In genomic region chr19:49502866-49503581, GRCh38 we compare ENCODE assay signal across 8 cellular contexts. TPM values are rescaled to one million over a fixed set of nuclear protein-coding genes. Genes with fewer than 3 reads are reported as not detected.
A peak's percentile ranks its signal among the peaks of the same experiment; 100 is the strongest.
DNase-seq lines count a peak whose midpoint lies in the region; ATAC-seq, FAIRE-seq and TF ChIP-seq lines count a peak whose summit lies in the region.

No MANE protein-coding gene starts in this region.

- H2AFZ ChIP-seq in endothelial cell of umbilical vein (ENCODE audit: low read depth, low read length) = no peak overlapping the region

- no peaks in the 10 kb centered on the region for H3K27me3 ChIP-seq in endothelial cell of umbilical vein (ENCODE audit: control insufficient read depth in 2 of 2, insufficient read depth in 2 of 2, low read length in 2 of 2)

- H3K36me3 ChIP-seq in endothelial cell of umbilical vein (ENCODE audit: control insufficient read depth in 2 of 2, extremely low read depth in 1 of 2, insufficient read depth in 2 of 2, low read length in 2 of 2) = peaks cover 4 to 16% of the 10 kb centered on the region in 2 experiments

- POLR2A ChIA-PET in endothelial cell of umbilical vein (lab: Charles Lee) = interaction anchor here (0.5 to 1.1 kb wide), 3 partner anchors 46 to 175 kb away, joined by 3 read pairs; no protein-coding TSS in a partner anchor

- peaks cover 1% of the 10 kb centered on the region for H4K20me1 ChIP-seq in endothelial cell of umbilical vein (replicated peaks; ENCODE audit: control insufficient read depth, extremely low read depth, insufficient read depth, low read length)

- intact Hi-C loops in endothelial cell of umbilical vein (cut with micrococcal nuclease) = loop anchor here (1.0 to 2.0 kb wide), 3 partner anchors 44 to 170 kb away; no protein-coding TSS in a partner anchor

- peak; percentile 42 for TF ChIP-seq CTCF in GM20000 (IDR thresholded peaks at IDR 0.05; ENCODE audit: extremely low read depth, missing control alignments)
- peak; percentile 41 to 70 for TF ChIP-seq CTCF in endothelial cell of umbilical vein (IDR thresholded peaks at IDR 0.05; ENCODE audit: extremely low read depth in 1 of 2, insufficient read depth in 1 of 2, low read depth in 1 of 2, low read length in 2 of 2)
- TF ChIP-seq CTCF in neural crest cell (conservative IDR thresholded peaks at IDR 0.05) = peak; percentile 72

- H3K79me2 ChIP-seq in endothelial cell of umbilical vein (ENCODE audit: control insufficient read depth, insufficient read depth, low read length) = peaks cover 12% of the 10 kb centered on the region

- peak; percentile 85 for FAIRE-seq in endothelial cell of umbilical vein (lab: Jason Lieb, UNC)

- peaks cover 17% of the 10 kb centered on the region for H3K4me1 Mint-ChIP-seq in neural crest cell

- BruUV-seq in endothelial cell of umbilical vein (replicated peaks; lab: Mats Ljungman, UMichigan) = no TSS peak

- CTCF ChIA-PET in endothelial cell of umbilical vein (lab: Charles Lee) = interaction anchor here (0.6 to 2.3 kb wide), 27 partner anchors 8 to 178 kb away, joined by 3 to 63 read pairs (median 5); partner anchors contain the start of genes BCL2L12, FCGRT, IRF3 and PRRG2

- H3K27ac ChIP-seq in endothelial cell of umbilical vein (ENCODE audit: insufficient read depth, low read depth, low read length) = no peak overlapping the region

- ATAC-seq in HG03442 (IDR thresholded peaks at IDR 0.05; ENCODE audit: unreplicated experiment) = no peak

- dilution Hi-C loops in endothelial cell of umbilical vein (cut with MboI; ENCODE audit: extremely low pct_ligation_motif_present, low sequenced_read_pairs) = no loop called here

- no peak for TF ChIP-seq POLR2A in endothelial cell of umbilical vein (IDR thresholded peaks at IDR 0.05; ENCODE audit: low read depth, low read length)

- H3K27ac Mint-ChIP-seq in neural crest cell (ENCODE audit: unreplicated experiment) = no peak overlapping the region

- peaks cover 3% of the 10 kb centered on the region for H3K27me3 Mint-ChIP-seq in neural crest cell (ENCODE audit: low read depth)

- no peaks in the 10 kb centered on the region for H3K9me3 ChIP-seq in endothelial cell of umbilical vein (replicated peaks; ENCODE audit: control insufficient read depth, insufficient read depth, low read length)

- H3K4me3 Mint-ChIP-seq in neural crest cell = peak overlapping the region; percentile 70

- peaks cover 5% of the 10 kb centered on the region for H3K36me3 Mint-ChIP-seq in neural crest cell (ENCODE audit: low read depth)

- no peak overlapping the region for H3K9ac ChIP-seq in endothelial cell of umbilical vein (replicated peaks; ENCODE audit: extremely low read depth, insufficient read depth, low read length)

- peak; percentile 58 for DNase-seq in AG08396 (ENCODE audit: low spot score)
- DNase-seq in GM20000 (ENCODE audit: low spot score) = no peak
- DNase-seq in NCI-H2227 treated with DMSO at 0.1 percent for 48 hours (lab: John Stamatoyannopoulos, UW) = peak; percentile 12
- DNase-seq in activated CD4-positive, alpha-beta T cell treated with anti-CD3 and anti-CD28 coated beads for 4 hours = peak; percentile 43 to 59
- DNase-seq in endothelial cell of umbilical vein (ENCODE audit: low read depth, low spot score) = peak; percentile 83
- DNase-seq in neural crest cell (ENCODE audit: low read depth, low spot score) = no peak
- DNase-seq in GM19240 (ENCODE audit: insufficient read length, low spot score) = no peak

- H3K4me3 ChIP-seq in endothelial cell of umbilical vein (replicated peaks in 1 of 3; ENCODE audit: insufficient read depth in 1 of 3, low read depth in 1 of 3, low read length in 3 of 3) = no peak overlapping the region

- no peak overlapping the region for H3K4me2 ChIP-seq in endothelial cell of umbilical vein (ENCODE audit: insufficient read depth, low read length)

- no peaks in the 10 kb centered on the region for H3K9me1 ChIP-seq in endothelial cell of umbilical vein (replicated peaks; ENCODE audit: control insufficient read depth, extremely low read depth, insufficient read depth, low read length)

- H3K9me3 Mint-ChIP-seq in neural crest cell = no peaks in the 10 kb centered on the region

- H3K4me1 ChIP-seq in endothelial cell of umbilical vein (ENCODE audit: control insufficient read depth, extremely low read depth, insufficient read depth, low read length) = peaks cover 28% of the 10 kb centered on the region

TF ChIP-seq in endothelial cell of umbilical vein, 7 proteins besides CTCF, POLR2A, EP300 and RAD21:
- TF ChIP-seq GATA2 (IDR thresholded peaks at IDR 0.05; ENCODE audit: insufficient read depth, insufficient read length, low read depth, low read length) (no peak), JUN (IDR thresholded peaks at IDR 0.05; ENCODE audit: borderline replicate concordance, insufficient read depth, insufficient read length, low read depth) (no peak), POLR2AphosphoS5 (IDR thresholded peaks at IDR 0.05; ENCODE audit: insufficient read depth, low read depth, low read length) (no peak), FOS (IDR thresholded peaks at IDR 0.05; ENCODE audit: borderline replicate concordance, insufficient read depth, low read length) (no peak), EZH2 (IDR thresholded peaks at IDR 0.05; ENCODE audit: borderline replicate concordance, low read depth, low read length, severe bottlenecking) (no peak), MAX (IDR thresholded peaks at IDR 0.05; ENCODE audit: insufficient read depth, insufficient read length) (no peak), MYC (IDR thresholded peaks at IDR 0.05; ENCODE audit: low read depth, low read length) (no peak)

RNA-seq across cellular contexts. Expression of gene RPS11, which starts 6.8 kb away (rescaled TPM):
- total RNA-seq in endothelial cell of umbilical vein (1,764 and 1,843 TPM in 2 replicates), neural crest cell (2,365 and 2,591 TPM in 2 replicates)
- polyA plus RNA-seq in endothelial cell of umbilical vein = 4,411 and 4,760 TPM in 2 replicates
- 6,177 and 6,852 TPM in 2 replicates for polyA plus RNA-seq in endothelial cell of umbilical vein (2011; cell fraction: cytosol; rRNA removed)
- 1,925 and 2,062 TPM in 2 replicates for polyA plus RNA-seq in endothelial cell of umbilical vein (2011; cell fraction: nucleus; rRNA removed)
- polyA plus RNA-seq in endothelial cell of umbilical vein (2012) = 2,412 and 4,545 TPM in 2 replicates
- 1,208 and 1,339 TPM in 2 replicates for polyA minus RNA-seq in endothelial cell of umbilical vein
- 679 TPM for polyA minus RNA-seq in endothelial cell of umbilical vein (2011; cell fraction: cytosol; rRNA and poly(A)+ RNA removed)
- 152 and 167 TPM in 2 replicates for polyA minus RNA-seq in endothelial cell of umbilical vein (2011; cell fraction: nucleus; rRNA and poly(A)+ RNA removed)

RNA-seq across cellular contexts. Expression of gene FCGRT, which starts 9.4 kb away (rescaled TPM):
- total RNA-seq in endothelial cell of umbilical vein (98.2 and 134 TPM in 2 replicates), neural crest cell (24.9 and 27.5 TPM in 2 replicates)
- polyA plus RNA-seq in endothelial cell of umbilical vein = 197 and 215 TPM in 2 replicates
- polyA plus RNA-seq in endothelial cell of umbilical vein (2011; cell fraction: cytosol; rRNA removed) = 103 and 152 TPM in 2 replicates
- polyA plus RNA-seq in endothelial cell of umbilical vein (2011; cell fraction: nucleus; rRNA removed) = 205 and 270 TPM in 2 replicates
- polyA plus RNA-seq in endothelial cell of umbilical vein (2012) = 107 and 161 TPM in 2 replicates
- polyA minus RNA-seq in endothelial cell of umbilical vein = 82.9 and 90.9 TPM in 2 replicates
- not detected for polyA minus RNA-seq in endothelial cell of umbilical vein (2011; cell fraction: cytosol; rRNA and poly(A)+ RNA removed)
- polyA minus RNA-seq in endothelial cell of umbilical vein (2011; cell fraction: nucleus; rRNA and poly(A)+ RNA removed) = 20.5 and 29.6 TPM in 2 replicates

RNA-seq across cellular contexts. Expression of gene RPL13A, which starts 15.6 kb away (rescaled TPM):
- total RNA-seq in endothelial cell of umbilical vein (2,291 and 2,318 TPM in 2 replicates), neural crest cell (2,983 and 3,026 TPM in 2 replicates)
- 4,148 and 5,694 TPM in 2 replicates for polyA plus RNA-seq in endothelial cell of umbilical vein
- 3,373 and 4,362 TPM in 2 replicates for polyA plus RNA-seq in endothelial cell of umbilical vein (2011; cell fraction: cytosol; rRNA removed)
- 1,170 and 1,607 TPM in 2 replicates for polyA plus RNA-seq in endothelial cell of umbilical vein (2011; cell fraction: nucleus; rRNA removed)
- polyA plus RNA-seq in endothelial cell of umbilical vein (2012) = 2,404 and 6,049 TPM in 2 replicates
- polyA minus RNA-seq in endothelial cell of umbilical vein = 1,194 and 1,533 TPM in 2 replicates
- polyA minus RNA-seq in endothelial cell of umbilical vein (2011; cell fraction: cytosol; rRNA and poly(A)+ RNA removed) = 1,164 TPM
- 517 and 743 TPM in 2 replicates for polyA minus RNA-seq in endothelial cell of umbilical vein (2011; cell fraction: nucleus; rRNA and poly(A)+ RNA removed)

RNA-seq across cellular contexts. Expression of gene RCN3, which starts 24.8 kb away (rescaled TPM):
- 94.4 and 96.1 TPM in 2 replicates for total RNA-seq in endothelial cell of umbilical vein
- 52.7 and 68.3 TPM in 2 replicates for polyA plus RNA-seq in endothelial cell of umbilical vein
- polyA plus RNA-seq in endothelial cell of umbilical vein (2011; cell fraction: cytosol; rRNA removed) = 33.7 and 37.1 TPM in 2 replicates
- 27.1 and 34.4 TPM in 2 replicates for polyA plus RNA-seq in endothelial cell of umbilical vein (2011; cell fraction: nucleus; rRNA removed)
- 73.5 and 116 TPM in 2 replicates for polyA plus RNA-seq in endothelial cell of umbilical vein (2012)
- 18.1 and 19.8 TPM in 2 replicates for polyA minus RNA-seq in endothelial cell of umbilical vein
- not detected for polyA minus RNA-seq in endothelial cell of umbilical vein (2011; cell fraction: cytosol; rRNA and poly(A)+ RNA removed)
- 5.0 and 17.0 TPM in 2 replicates for polyA minus RNA-seq in endothelial cell of umbilical vein (2011; cell fraction: nucleus; rRNA and poly(A)+ RNA removed)
- 7.7 and 8.8 TPM in 2 replicates for total RNA-seq in neural crest cell

RNA-seq across cellular contexts. Expression of gene FLT3LG, which starts 29.0 kb away (rescaled TPM):
- total RNA-seq in endothelial cell of umbilical vein (4.7 and 5.7 TPM in 2 replicates), neural crest cell (0.89 and 1.0 TPM in 2 replicates)
- 5.0 and 5.6 TPM in 2 replicates for polyA plus RNA-seq in endothelial cell of umbilical vein
- polyA plus RNA-seq in endothelial cell of umbilical vein (2011; cell fraction: cytosol; rRNA removed) = 2.2 and 2.6 TPM in 2 replicates
- polyA plus RNA-seq in endothelial cell of umbilical vein (2011; cell fraction: nucleus; rRNA removed) = 2.2 and 3.5 TPM in 2 replicates
- 3.8 and 5.3 TPM in 2 replicates for polyA plus RNA-seq in endothelial cell of umbilical vein (2012)
- 0.53 and 1.4 TPM in 2 replicates for polyA minus RNA-seq in endothelial cell of umbilical vein
- 4.4 TPM for polyA minus RNA-seq in endothelial cell of umbilical vein (2011; cell fraction: cytosol; rRNA and poly(A)+ RNA removed)
- polyA minus RNA-seq in endothelial cell of umbilical vein (2011; cell fraction: nucleus; rRNA and poly(A)+ RNA removed) = 0.67 and 1.9 TPM in 2 replicates

Comparison
In these comparisons a context has a peak if more than half of its experiments do, and no peak if none do; other contexts are left out.
1. DNase-seq: peak in AG08396 (single experiment), NCI-H2227 treated with DMSO at 0.1 percent for 48 hours (single experiment), activated CD4-positive, alpha-beta T cell treated with anti-CD3 and anti-CD28 coated beads for 4 hours (2 of 2) and endothelial cell of umbilical vein (single experiment); none in GM20000 (single experiment), neural crest cell (single experiment) and GM19240 (single experiment).
2. Peak in every context shown above with its lines, with median percentiles within 50 percentile points of each other: CTCF ChIP-seq.